17 cellular contexts compared by ENCODE assay signal in genomic region chr16:30670072-30670824, GRCh38. TPM values are rescaled to one million over a fixed set of nuclear protein-coding genes. Genes with fewer than 3 reads are reported as not detected.
DNase-seq lines count a peak whose midpoint lies in the region; ATAC-seq and TF ChIP-seq lines count a peak whose summit lies in the region.
"Had no signal": no experiment of that assay in that cellular context is flagged by ENCODE, and none has a peak within 500 bp of the region (broad histone marks: within the 10 kb centered on the region; RNA-seq: fewer than 3 reads in every experiment).

No MANE protein-coding gene starts in this region.

- no peaks in the 10 kb centered on the region for H3K79me2 ChIP-seq in PC-3 (ENCODE audit: low read length)

- no peaks in the 10 kb centered on the region for H4K20me1 ChIP-seq in PC-3 (ENCODE audit: low read length)

- H3K9me3 ChIP-seq in PC-3 (ENCODE audit: low read length) (no peaks in the 10 kb centered on the region), neutrophil (no peaks in the 10 kb centered on the region)
- H3K9me3 ChIP-seq: tibial artery had no signal

- H3K36me3 Mint-ChIP-seq in dendritic cell treated with granulocyte-macrophage colony-stimulating factor and Interleukin-4, amounts not matched to agents 40 ng/mL and 50 ng/mL, for 4 days (ENCODE audit: low read depth), result peaks cover 61% of the 10 kb centered on the region
- peaks cover 32% of the 10 kb centered on the region for H3K36me3 Mint-ChIP-seq in activated CD8-positive, alpha-beta T cell treated with anti-CD3 and anti-CD28 coated beads for 36 hours (ENCODE audit: low read depth)
- peaks cover 15% of the 10 kb centered on the region for H3K36me3 Mint-ChIP-seq in activated CD4-positive, alpha-beta memory T cell treated with anti-CD3 and anti-CD28 coated beads for 36 hours

- no peak overlapping the region for H3K4me2 ChIP-seq in PC-3 (ENCODE audit: low read length)

- peak; percentile 9 for TF ChIP-seq CTCF in GM10248 (IDR thresholded peaks at IDR 0.05; ENCODE audit: control extremely low read depth, extremely low read depth, low read depth, missing control alignments)
- TF ChIP-seq CTCF in PC-3 (conservative IDR thresholded peaks at IDR 0.05; ENCODE audit: low read depth, low read length), result no peak
- no peak for TF ChIP-seq CTCF in neutrophil (IDR thresholded peaks at IDR 0.05)
- no peak for TF ChIP-seq CTCF in activated CD8-positive, alpha-beta T cell treated with anti-CD3 and anti-CD28 coated beads for 36 hours (IDR thresholded peaks at IDR 0.05)

- H3K27ac ChIP-seq in PC-3 (ENCODE audit: low read length) (no peak overlapping the region), neutrophil (peak overlapping the region; percentile 55)
- H3K27ac ChIP-seq: dorsolateral prefrontal cortex, tibial artery had no signal

- H3K36me3 ChIP-seq in PC-3 (ENCODE audit: low read depth, low read length) (peaks cover 4% of the 10 kb centered on the region; the same call in 1 of the 2 replicates), neutrophil (peaks cover 69% of the 10 kb centered on the region)

- H3K27ac Mint-ChIP-seq in dendritic cell treated with granulocyte-macrophage colony-stimulating factor and Interleukin-4, amounts not matched to agents 40 ng/mL and 50 ng/mL, for 4 days, result peak overlapping the region; percentile 58
- no peak overlapping the region for H3K27ac Mint-ChIP-seq in activated CD8-positive, alpha-beta T cell treated with anti-CD3 and anti-CD28 coated beads for 36 hours
- no peak overlapping the region for H3K27ac Mint-ChIP-seq in activated CD4-positive, alpha-beta memory T cell treated with anti-CD3 and anti-CD28 coated beads for 36 hours
- H3K27ac Mint-ChIP-seq: activated T-helper 17 cell treated with anti-CD3 and anti-CD28 coated beads, Interleukin-2, amount 50 U/mL, for 72 hours had no signal

- H3K4me1 ChIP-seq in PC-3 (ENCODE audit: insufficient read depth, low read length), result no peaks in the 10 kb centered on the region
- H3K4me1 ChIP-seq in neutrophil (ENCODE audit: control insufficient read depth in 1 of 2, insufficient read depth in 1 of 2, low read depth in 1 of 2, low read length in 1 of 2), result no peaks in the 10 kb centered on the region
- H3K4me1 ChIP-seq: tibial artery had no signal

- H3F3A ChIP-seq in PC-3 (ENCODE audit: low read length, unreplicated experiment), result no peaks in the 10 kb centered on the region

- POLR2A ChIA-PET in GM10248 (lab: Yijun Ruan, JAX), result no interaction called here
- POLR2A ChIA-PET in PC-3 (lab: Charles Lee; ENCODE audit: unreplicated experiment), result no interaction called here
- POLR2A ChIA-PET in activated CD8-positive, alpha-beta T cell treated with anti-CD3 and anti-CD28 coated beads for 36 hours (lab: Charles Lee), result interaction anchor here (1.7 to 2.2 kb wide), 2 partner anchors 9 to 19 kb away, joined by 7 to 8 read pairs; partner anchors contain the start of gene PRR14
- POLR2A ChIA-PET in activated CD4-positive, alpha-beta memory T cell treated with anti-CD3 and anti-CD28 coated beads for 36 hours (lab: Charles Lee), result no interaction called here

- ATAC-seq in PC-3 (no peak), GM19397 (IDR thresholded peaks at IDR 0.05; ENCODE audit: unreplicated experiment) (no peak)
- ATAC-seq in activated CD8-positive, alpha-beta T cell treated with anti-CD3 and anti-CD28 coated beads for 36 hours, result no peak
- ATAC-seq: activated T-helper 17 cell treated with anti-CD3 and anti-CD28 coated beads, Interleukin-2, amount 50 U/mL, for 72 hours had no signal

- no peak overlapping the region for H3K9ac ChIP-seq in PC-3 (ENCODE audit: low read length)

- H3K4me1 Mint-ChIP-seq in dendritic cell treated with granulocyte-macrophage colony-stimulating factor and Interleukin-4, amounts not matched to agents 40 ng/mL and 50 ng/mL, for 4 days (ENCODE audit: low read depth), result peaks cover 18% of the 10 kb centered on the region
- H3K4me1 Mint-ChIP-seq in activated CD8-positive, alpha-beta T cell treated with anti-CD3 and anti-CD28 coated beads for 36 hours (ENCODE audit: low read depth), result peaks cover 4% of the 10 kb centered on the region
- no peaks in the 10 kb centered on the region for H3K4me1 Mint-ChIP-seq in activated CD4-positive, alpha-beta memory T cell treated with anti-CD3 and anti-CD28 coated beads for 36 hours (ENCODE audit: low read depth)

- CTCF ChIA-PET in GM10248 (lab: Yijun Ruan, JAX), result no interaction called here
- CTCF ChIA-PET in PC-3 (lab: Charles Lee), result no interaction called here
- CTCF ChIA-PET in activated CD8-positive, alpha-beta T cell treated with anti-CD3 and anti-CD28 coated beads for 36 hours (lab: Charles Lee), result no interaction called here
- CTCF ChIA-PET in activated CD4-positive, alpha-beta memory T cell treated with anti-CD3 and anti-CD28 coated beads for 36 hours (lab: Charles Lee), result no interaction called here

- no peak overlapping the region for H3K4me3 Mint-ChIP-seq in dendritic cell treated with granulocyte-macrophage colony-stimulating factor and Interleukin-4, amounts not matched to agents 40 ng/mL and 50 ng/mL, for 4 days
- no peak overlapping the region for H3K4me3 Mint-ChIP-seq in activated CD8-positive, alpha-beta T cell treated with anti-CD3 and anti-CD28 coated beads for 36 hours
- H3K4me3 Mint-ChIP-seq in activated CD4-positive, alpha-beta memory T cell treated with anti-CD3 and anti-CD28 coated beads for 36 hours, result no peak overlapping the region
- H3K4me3 Mint-ChIP-seq: activated T-helper 17 cell treated with anti-CD3 and anti-CD28 coated beads, Interleukin-2, amount 50 U/mL, for 72 hours had no signal

- H3K9me2 ChIP-seq in PC-3 (replicated peaks; ENCODE audit: low read length), result no peaks in the 10 kb centered on the region

- DNase-seq in GM10248 (ENCODE audit: extremely low spot score) (no peak), PC-3 (no peak), NCI-H2196 treated with DMSO at 0.1 percent for 48 hours (lab: John Stamatoyannopoulos, UW; ENCODE audit: unreplicated experiment) (no peak)
- DNase-seq in activated CD8-positive, alpha-beta T cell treated with anti-CD3 and anti-CD28 coated beads for 36 hours, result no peak
- no peak for DNase-seq in activated CD4-positive, alpha-beta memory T cell treated with anti-CD3 and anti-CD28 coated beads for 36 hours
- DNase-seq: dorsolateral prefrontal cortex; NCI-H1417 treated with DMSO at 0.1 percent for 48 hours; NCI-H526 treated with DMSO at 0.1 percent for 48 hours; nucleus accumbens; SHP77; stimulated activated naive CD4-positive, alpha-beta T cell treated with Interleukin-2 at 50 U/mL for 16 hours; T-helper 2 cell; tibial artery had no signal

- TSS peak; percentile 47 for BruUV-seq in PC-3 (replicated peaks; lab: Mats Ljungman, UMichigan)

- H2AFZ ChIP-seq in PC-3 (ENCODE audit: low read length), result no peak overlapping the region

- H3K27me3 ChIP-seq in PC-3 (ENCODE audit: low read length), result no peaks in the 10 kb centered on the region
- H3K27me3 ChIP-seq in neutrophil, result no peaks in the 10 kb centered on the region
- H3K27me3 ChIP-seq: dorsolateral prefrontal cortex, tibial artery had no signal

- H3K9me3 Mint-ChIP-seq in dendritic cell treated with granulocyte-macrophage colony-stimulating factor and Interleukin-4, amounts not matched to agents 40 ng/mL and 50 ng/mL, for 4 days, result no peaks in the 10 kb centered on the region
- no peaks in the 10 kb centered on the region for H3K9me3 Mint-ChIP-seq in activated CD8-positive, alpha-beta T cell treated with anti-CD3 and anti-CD28 coated beads for 36 hours
- H3K9me3 Mint-ChIP-seq in activated CD4-positive, alpha-beta memory T cell treated with anti-CD3 and anti-CD28 coated beads for 36 hours, result no peaks in the 10 kb centered on the region
- H3K9me3 Mint-ChIP-seq: activated T-helper 17 cell treated with anti-CD3 and anti-CD28 coated beads, Interleukin-2, amount 50 U/mL, for 72 hours had no signal

- intact Hi-C loops in PC-3 (cut with micrococcal nuclease), result no loop called here
- intact Hi-C loops in dendritic cell treated with granulocyte-macrophage colony-stimulating factor and Interleukin-4, amounts not matched to agents 40 ng/mL and 50 ng/mL, for 4 days (cut with micrococcal nuclease), result no loop called here
- intact Hi-C loops in activated CD8-positive, alpha-beta T cell treated with anti-CD3 and anti-CD28 coated beads for 36 hours (cut with micrococcal nuclease), result no loop called here
- intact Hi-C loops in activated CD4-positive, alpha-beta memory T cell treated with anti-CD3 and anti-CD28 coated beads for 36 hours (cut with micrococcal nuclease), result no loop called here

- H3K27me3 Mint-ChIP-seq in dendritic cell treated with granulocyte-macrophage colony-stimulating factor and Interleukin-4, amounts not matched to agents 40 ng/mL and 50 ng/mL, for 4 days, result no peaks in the 10 kb centered on the region
- H3K27me3 Mint-ChIP-seq in activated CD8-positive, alpha-beta T cell treated with anti-CD3 and anti-CD28 coated beads for 36 hours, result no peaks in the 10 kb centered on the region
- no peaks in the 10 kb centered on the region for H3K27me3 Mint-ChIP-seq in activated CD4-positive, alpha-beta memory T cell treated with anti-CD3 and anti-CD28 coated beads for 36 hours
- H3K27me3 Mint-ChIP-seq: activated T-helper 17 cell treated with anti-CD3 and anti-CD28 coated beads, Interleukin-2, amount 50 U/mL, for 72 hours had no signal

- H3K4me3 ChIP-seq in PC-3 (ENCODE audit: low read length) (no peak overlapping the region), neutrophil (ENCODE audit: low read depth in 1 of 2, low read length in 1 of 2) (no peak overlapping the region)
- H3K4me3 ChIP-seq: dorsolateral prefrontal cortex, tibial artery had no signal

RNA-seq across cellular contexts. Expression of gene FBRS, which starts 12.0 kb away (rescaled TPM):
- 22.2 and 35.0 TPM in 2 replicates for total RNA-seq in PC-3 (2014; rRNA removed)
- 10 to 100 TPM; 80.3 to 85.8 TPM for total RNA-seq in activated CD8-positive, alpha-beta T cell treated with anti-CD3 and anti-CD28 coated beads for 36 hours
- 10 to 100 TPM; 91.8 to 95.6 TPM for total RNA-seq in activated CD4-positive, alpha-beta memory T cell treated with anti-CD3 and anti-CD28 coated beads for 36 hours

RNA-seq across cellular contexts. Expression of gene PRR14, which starts 19.5 kb away (rescaled TPM):
- total RNA-seq in PC-3 (2014; rRNA removed), result 9.6 and 14.5 TPM in 2 replicates
- 10 to 100 TPM; 74.0 to 76.6 TPM for total RNA-seq in activated CD8-positive, alpha-beta T cell treated with anti-CD3 and anti-CD28 coated beads for 36 hours
- 10 to 100 TPM; 73.2 to 83.2 TPM for total RNA-seq in activated CD4-positive, alpha-beta memory T cell treated with anti-CD3 and anti-CD28 coated beads for 36 hours

RNA-seq across cellular contexts. Expression of gene SRCAP, which starts 28.7 kb away (rescaled TPM):
- total RNA-seq in PC-3 (2014; rRNA removed), result 19.0 and 29.6 TPM in 2 replicates
- total RNA-seq in activated CD8-positive, alpha-beta T cell treated with anti-CD3 and anti-CD28 coated beads for 36 hours, result 10 to 100 TPM; 57.2 to 64.7 TPM
- 10 to 100 TPM; 48.4 to 54.0 TPM for total RNA-seq in activated CD4-positive, alpha-beta memory T cell treated with anti-CD3 and anti-CD28 coated beads for 36 hours
